In the genomic region with DNA sequence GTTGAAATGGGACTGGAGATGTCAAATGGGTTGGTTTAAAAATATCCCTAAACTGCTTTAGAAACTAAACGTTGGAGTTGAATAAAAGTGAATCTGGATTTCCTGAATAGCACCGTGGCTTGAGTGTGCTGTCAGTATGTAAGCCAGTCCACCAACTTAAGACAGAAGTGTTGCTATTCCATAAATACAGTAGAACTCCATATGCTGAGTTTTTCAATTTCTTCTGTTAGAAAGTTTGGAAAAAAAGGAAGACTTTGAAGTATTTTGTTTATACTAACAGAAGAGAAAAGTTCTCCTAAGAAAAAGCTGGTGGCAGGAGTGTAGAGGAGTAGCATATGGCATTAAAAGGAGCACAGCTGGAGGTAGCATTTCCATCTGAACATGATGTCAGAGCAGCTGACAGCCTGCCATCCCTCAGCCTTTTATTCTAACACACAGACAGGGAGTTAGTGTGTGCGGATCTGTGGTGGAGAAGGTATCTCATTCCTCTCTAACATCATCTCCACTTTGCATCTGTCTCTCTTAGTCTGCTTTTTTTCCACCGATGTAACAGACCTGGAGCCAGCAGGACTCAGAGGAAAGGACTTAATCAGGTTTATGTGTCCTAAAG, we compare ENCODE assay signal across 1 cellular context.
TF ChIP-seq lines count a peak whose summit lies in the region.

TSS of gene ZBTB18 (plus strand) at position 449 of the 610 bp plus-strand sequence. CDS start at position 598, 149 bp downstream.

TF ChIP-seq in IMR-90, 13 proteins besides CTCF, POLR2A, EP300 and RAD21:
- no peak for TF ChIP-seq SMC3 (IDR thresholded peaks at IDR 0.05; ENCODE audit: low read depth, low read length)
- TF ChIP-seq MAZ (IDR thresholded peaks at IDR 0.05; ENCODE audit: borderline replicate concordance, low read depth, low read length), result no peak
- no peak for TF ChIP-seq USF2 (IDR thresholded peaks at IDR 0.05; ENCODE audit: low read depth, low read length)
- no peak for TF ChIP-seq NFE2L2 (IDR thresholded peaks at IDR 0.05; ENCODE audit: low read depth, low read length)
- no peak for TF ChIP-seq MXI1 (IDR thresholded peaks at IDR 0.05; ENCODE audit: borderline replicate concordance, low read depth, low read length)
- no peak for TF ChIP-seq RCOR1 (IDR thresholded peaks at IDR 0.05; ENCODE audit: insufficient replicate concordance, low read length)
- TF ChIP-seq FOS (IDR thresholded peaks at IDR 0.05; ENCODE audit: low read depth, low read length), result no peak
- TF ChIP-seq CHD1 (IDR thresholded peaks at IDR 0.05; ENCODE audit: low read depth, low read length), result no peak
- no peak for TF ChIP-seq RFX5 (IDR thresholded peaks at IDR 0.05; ENCODE audit: low read depth, low read length)
